In the genomic region with DNA sequence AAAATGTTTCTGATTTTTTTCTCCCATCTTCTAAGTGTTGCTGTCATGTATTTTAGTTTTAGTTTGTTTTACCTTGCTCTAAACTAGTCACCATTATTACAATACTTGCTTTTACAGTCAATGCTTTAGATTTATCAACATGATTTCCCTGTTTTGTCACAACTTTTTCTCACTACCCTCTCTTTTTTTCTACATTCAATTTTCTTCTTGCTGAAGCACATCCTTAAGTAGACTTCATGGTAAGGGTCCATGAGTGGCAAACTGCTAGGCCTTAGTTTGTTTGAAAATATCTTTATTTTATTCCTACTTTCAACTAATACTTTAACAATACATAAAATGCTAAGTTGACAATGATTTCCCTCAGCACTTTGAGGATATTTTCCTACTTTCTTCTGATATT, we compare ENCODE assay signal across 38 cellular contexts.
"Had no signal": no experiment of that assay in that cellular context is flagged by ENCODE, and none has a peak within 500 bp of the region (broad histone marks: within the 10 kb centered on the region; RNA-seq: fewer than 3 reads in every experiment).

No MANE protein-coding gene starts in this region.

- H3K4me3 Mint-ChIP-seq: activated B cell treated with CpG ODN at 0.5 μM for 24 hours; activated CD4-positive, alpha-beta memory T cell treated with anti-CD3 and anti-CD28 coated beads for 36 hours; activated CD4-positive, alpha-beta T cell treated with anti-CD3 and anti-CD28 coated beads, Interleukin-2, amount 10 ng/mL, durations not matched to agents 24 days and 14 days; activated CD8-positive, alpha-beta T cell treated with anti-CD3 and anti-CD28 coated beads for 36 hours; activated naive CD4-positive, alpha-beta T cell treated with anti-CD3 and anti-CD28 coated beads for 36 hours; activated naive CD8-positive, alpha-beta T cell treated with anti-CD3 and anti-CD28 coated beads for 36 hours; activated T-cell treated with anti-CD3 and anti-CD28 coated beads, Interleukin-2, amount 50 U/mL, for 4 hours; activated T-cell treated with anti-CD3 and anti-CD28 coated beads, Interleukin-2, amount 50 U/mL, for 72 hours; activated T-helper 1 cell treated with anti-CD3 and anti-CD28 coated beads, Interleukin-12 subunit alpha, Interleukin-12 subunit beta, Interleukin-2, Interleukin-4 antibody, amounts not matched to agents 30 ng/mL and 10 ng/mL and 1 ng/mL, durations not matched to agents 14 hours and 24 hours and 36 hours; activated T-helper 17 cell treated with anti-CD3 and anti-CD28 coated beads, Interleukin-2, amount 50 U/mL, for 72 hours; brain; central memory CD8-positive, alpha-beta T cell; T-helper 1 cell treated with Interleukin-12 subunit alpha and Interleukin-12 subunit beta and Interleukin-4 antibody, amounts not matched to agents 30 μg/mL and 1 μg/mL, for 36 hours; T-helper 2 cell treated with Interferon-gamma antibody and Interleukin-4, amounts not matched to agents 5 μg/mL and 100 μg/mL, for 36 hours had no signal

- ATAC-seq: activated CD8-positive, alpha-beta T cell treated with anti-CD3 and anti-CD28 coated beads for 36 hours; activated naive CD4-positive, alpha-beta T cell treated with anti-CD3 and anti-CD28 coated beads, Interleukin-2, amount 50 U/mL, for 72 hours; activated T-cell treated with anti-CD3 and anti-CD28 coated beads, Interleukin-2, amount 50 U/mL, for 4 hours; activated T-cell treated with anti-CD3 and anti-CD28 coated beads, Interleukin-2, amount 50 U/mL, for 72 hours; activated T-helper 17 cell treated with anti-CD3 and anti-CD28 coated beads, Interleukin-2, amount 50 U/mL, for 72 hours had no signal

- H3K4me1 Mint-ChIP-seq: activated B cell treated with CpG ODN at 0.5 μM for 24 hours; activated CD4-positive, alpha-beta T cell treated with anti-CD3 and anti-CD28 coated beads, Interleukin-2, amount 10 ng/mL, durations not matched to agents 24 days and 14 days; activated naive CD8-positive, alpha-beta T cell treated with anti-CD3 and anti-CD28 coated beads for 36 hours; activated T-helper 17 cell treated with anti-CD3 and anti-CD28 coated beads, Interleukin-2, amount 50 U/mL, for 72 hours; brain; central memory CD8-positive, alpha-beta T cell had no signal

- FAIRE-seq: bronchial epithelial cell, colon, TTC549 had no signal

- H3K27me3 Mint-ChIP-seq: activated B cell treated with CpG ODN at 0.5 μM for 24 hours; activated CD4-positive, alpha-beta memory T cell treated with anti-CD3 and anti-CD28 coated beads for 36 hours; activated CD4-positive, alpha-beta T cell treated with anti-CD3 and anti-CD28 coated beads, Interleukin-2, amount 10 ng/mL, durations not matched to agents 24 days and 14 days; activated CD8-positive, alpha-beta T cell treated with anti-CD3 and anti-CD28 coated beads for 36 hours; activated naive CD8-positive, alpha-beta T cell treated with anti-CD3 and anti-CD28 coated beads for 36 hours; activated T-helper 17 cell treated with anti-CD3 and anti-CD28 coated beads, Interleukin-2, amount 50 U/mL, for 72 hours; central memory CD8-positive, alpha-beta T cell had no signal

- H3K36me3 ChIP-seq: cardiac muscle cell had no signal

- H3K4me3 ChIP-seq: ascending aorta, cardiac muscle cell had no signal

- DNase-seq: activated B cell treated with CpG ODN at 0.5 μM for 24 hours; activated CD4-positive, alpha-beta memory T cell treated with anti-CD3 and anti-CD28 coated beads for 36 hours; activated CD4-positive, alpha-beta T cell treated with anti-CD3 and anti-CD28 coated beads for 4 hours; activated CD4-positive, alpha-beta T cell treated with anti-CD3 and anti-CD28 coated beads, Interleukin-2, amount 10 ng/mL, durations not matched to agents 24 days and 14 days; activated CD4-positive, alpha-beta T cell treated with anti-CD3 and anti-CD28 coated beads, Interleukin-2, amount 50 U/mL, for 1 hour; activated CD4-positive, alpha-beta T cell treated with anti-CD3 and anti-CD28 coated beads, Interleukin-2, amount 50 U/mL, for 4 hours; activated CD4-positive, CD25-positive, alpha-beta regulatory T cell treated with anti-CD3 and anti-CD28 coated beads, Interleukin-2, amount 50 U/mL, for 72 hours; activated CD8-positive, alpha-beta memory T cell treated with anti-CD3 and anti-CD28 coated beads, Interleukin-2, amount 50 U/mL, for 4 hours; activated CD8-positive, alpha-beta T cell treated with anti-CD3 and anti-CD28 coated beads for 36 hours; activated gamma-delta T cell treated with Interleukin-2 at 50 U/mL for 16 hours; activated naive CD4-positive, alpha-beta T cell; activated naive CD4-positive, alpha-beta T cell treated with anti-CD3 and anti-CD28 coated beads for 36 hours; activated naive CD4-positive, alpha-beta T cell treated with anti-CD3 and anti-CD28 coated beads, Interleukin-2, amount 50 U/mL, for 16 hours; activated naive CD8-positive, alpha-beta T cell treated with anti-CD3 and anti-CD28 coated beads for 36 hours; activated T-cell treated with anti-CD3 and anti-CD28 coated beads for 4 hours; activated T-cell treated with anti-CD3 and anti-CD28 coated beads, Interleukin-2, amount 50 U/mL, for 1 hour; activated T-cell treated with anti-CD3 and anti-CD28 coated beads, Interleukin-2, amount 50 U/mL, for 4 hours; activated T-cell treated with anti-CD3 and anti-CD28 coated beads, Interleukin-2, amount 50 U/mL, for 72 hours; amygdala; anterior cingulate cortex; caudate nucleus; cerebellar nuclear complex; T-helper 1 cell; T-helper 2 cell; T-helper 9 cell had no signal

- H3K27me3 ChIP-seq: ascending aorta, cardiac muscle cell had no signal

- H3K4me1 ChIP-seq: ascending aorta had no signal

- H3K27ac ChIP-seq: ascending aorta, cardiac muscle cell, VCaP had no signal

- H3K27ac Mint-ChIP-seq: activated B cell treated with CpG ODN at 0.5 μM for 24 hours; activated CD4-positive, alpha-beta memory T cell treated with anti-CD3 and anti-CD28 coated beads for 36 hours; activated CD4-positive, alpha-beta T cell treated with anti-CD3 and anti-CD28 coated beads, Interleukin-2, amount 10 ng/mL, durations not matched to agents 24 days and 14 days; activated CD8-positive, alpha-beta T cell treated with anti-CD3 and anti-CD28 coated beads for 36 hours; activated naive CD4-positive, alpha-beta T cell treated with anti-CD3 and anti-CD28 coated beads for 36 hours; activated naive CD4-positive, alpha-beta T cell treated with anti-CD3 and anti-CD28 coated beads, Interleukin-2, amount 50 U/mL, for 72 hours; activated naive CD8-positive, alpha-beta T cell treated with anti-CD3 and anti-CD28 coated beads for 36 hours; activated T-cell treated with anti-CD3 and anti-CD28 coated beads, Interleukin-2, amount 50 U/mL, for 72 hours; activated T-helper 1 cell treated with anti-CD3 and anti-CD28 coated beads, Interleukin-12 subunit alpha, Interleukin-12 subunit beta, Interleukin-2, Interleukin-4 antibody, amounts not matched to agents 30 ng/mL and 10 ng/mL and 1 ng/mL, durations not matched to agents 14 hours and 24 hours and 36 hours; activated T-helper 17 cell treated with anti-CD3 and anti-CD28 coated beads, Interleukin-2, amount 50 U/mL, for 72 hours; brain; T-helper 1 cell treated with Interleukin-12 subunit alpha and Interleukin-12 subunit beta and Interleukin-4 antibody, amounts not matched to agents 30 μg/mL and 1 μg/mL, for 36 hours; T-helper 2 cell treated with Interferon-gamma antibody and Interleukin-4, amounts not matched to agents 5 μg/mL and 100 μg/mL, for 36 hours had no signal
